8 cellular contexts compared by ENCODE assay signal in the genomic region with DNA sequence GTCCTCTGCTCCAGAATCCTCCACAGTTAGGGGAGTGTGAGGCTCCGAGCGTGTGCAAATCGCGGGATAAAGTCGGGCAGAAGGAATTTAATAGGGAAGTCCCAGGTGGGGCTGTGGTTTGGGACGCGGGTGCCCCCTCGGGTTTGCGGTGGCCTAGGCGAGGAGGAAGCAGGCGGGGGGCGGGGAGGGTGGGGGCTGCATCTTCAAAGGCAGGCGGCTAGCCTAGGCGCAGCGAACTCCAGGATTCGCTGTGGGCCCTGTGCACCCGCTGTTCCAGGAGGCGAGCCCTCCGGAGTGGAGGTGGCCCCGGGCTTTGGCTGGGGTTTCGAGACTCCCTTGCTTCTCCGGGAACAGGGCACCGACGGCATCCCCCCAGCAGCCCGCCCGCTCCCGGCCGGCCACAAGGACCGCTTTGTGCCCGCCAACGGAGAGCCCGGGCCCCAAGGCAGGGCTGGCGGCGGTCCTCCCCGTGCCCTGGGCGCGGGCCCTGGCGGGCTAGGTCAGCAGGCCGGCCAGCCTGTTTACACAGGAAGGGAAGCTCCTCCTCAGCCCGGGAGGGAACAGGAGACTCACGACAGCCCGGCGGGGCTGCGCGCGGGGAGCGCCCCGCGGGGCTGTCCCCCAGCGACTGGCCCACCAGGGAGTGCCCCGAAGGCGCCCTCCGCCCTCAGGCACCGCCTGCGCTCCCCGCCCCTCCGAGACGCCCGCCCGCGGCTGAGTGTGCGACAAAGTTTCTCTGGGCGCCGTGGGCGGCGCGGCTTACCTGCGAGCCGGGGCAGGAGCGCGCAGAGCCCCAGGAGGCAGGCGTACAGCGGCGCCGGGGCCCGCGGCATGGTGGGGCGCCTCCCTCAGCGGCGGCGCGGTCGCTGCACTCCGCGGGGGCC. TPM values are rescaled to one million over a fixed set of nuclear protein-coding genes. Genes with fewer than 3 reads are reported as not detected.
A peak's percentile ranks its signal among the peaks of the same experiment; 100 is the strongest.
DNase-seq lines count a peak whose midpoint lies in the region; ATAC-seq, FAIRE-seq and TF ChIP-seq lines count a peak whose summit lies in the region.

No MANE protein-coding gene starts in this region.

- peak; percentile 48 to 58 for ATAC-seq in activated CD4-positive, CD25-positive, alpha-beta regulatory T cell treated with anti-CD3 and anti-CD28 coated beads, Interleukin-2, amount 50 U/mL, for 24 hours
- peak; percentile 53 for ATAC-seq in HG02885 (IDR thresholded peaks at IDR 0.05; ENCODE audit: poor library complexity, unreplicated experiment)

- H3K9me2 ChIP-seq in SU-DHL-6 (replicated peaks; ENCODE audit: insufficient read depth, low read length): no peaks in the 10 kb centered on the region

- dilution Hi-C loops in keratinocyte (cut with MboI; ENCODE audit: extremely low pct_ligation_motif_present, low sequenced_read_pairs): no loop called here

- TF ChIP-seq CTCF in SU-DHL-6 (IDR thresholded peaks at IDR 0.05; ENCODE audit: insufficient read depth, low read length, poor library complexity, severe bottlenecking): no peak
- peak; percentile 31 for TF ChIP-seq CTCF in brain microvascular endothelial cell (IDR thresholded peaks at IDR 0.05; ENCODE audit: low read depth, low read length, missing control alignments)
- TF ChIP-seq CTCF in keratinocyte (optimal IDR thresholded peaks at IDR 0.05 in 1 of 3, IDR thresholded peaks at IDR 0.05 in 1 of 3, conservative IDR thresholded peaks at IDR 0.05 in 1 of 3; ENCODE audit: extremely low read depth in 1 of 3, insufficient read depth in 2 of 3, low read length in 3 of 3): peak in 1 of 3 experiments; percentile 7

- 0 out of 2 replicates have a peak, but pooled peaks cover 3% of the 10 kb centered on the region for H3K27me3 ChIP-seq in SU-DHL-6 (ENCODE audit: low read length)
- H3K27me3 ChIP-seq in brain microvascular endothelial cell (replicated peaks): no peaks in the 10 kb centered on the region
- no peaks in the 10 kb centered on the region for H3K27me3 ChIP-seq in keratinocyte (ENCODE audit: control insufficient read depth, extremely low read depth, insufficient read depth, low read length)
- peaks cover 0 to 2% of the 10 kb centered on the region in 2 donors for H3K27me3 ChIP-seq in small intestine (ENCODE audit: control insufficient read depth in 2 of 2, insufficient read depth in 2 of 2, low read length in 2 of 2)

- H3K9ac ChIP-seq in SU-DHL-6 (ENCODE audit: low read length): no peak overlapping the region
- peak overlapping the region; percentile 81 for H3K9ac ChIP-seq in keratinocyte (ENCODE audit: control insufficient read depth, extremely low read depth, insufficient read depth, low read length)

- no peaks in the 10 kb centered on the region for H4K20me1 ChIP-seq in SU-DHL-6 (ENCODE audit: low read depth, low read length)
- H4K20me1 ChIP-seq in keratinocyte (ENCODE audit: control insufficient read depth, extremely low read depth, insufficient read depth, low read length): no peaks in the 10 kb centered on the region

- H2AFZ ChIP-seq in SU-DHL-6 (ENCODE audit: low read depth, low read length, severe bottlenecking) (no peak overlapping the region), keratinocyte (ENCODE audit: control insufficient read depth, low read length) (peak overlapping the region; percentile 58)

- in situ Hi-C loops in brain microvascular endothelial cell (cut with HindIII; ENCODE audit: low pct_ligation_motif_present, low sequenced_read_pairs): loop anchor here (25.0 kb wide), 1 partner anchor 124 kb away; no protein-coding TSS in a partner anchor

- 1% methylated on average over 39 to 85 of the region's 85 CpGs for WGBS in small intestine, 3 donors

- no peak for DNase-seq in activated CD4-positive, CD25-positive, alpha-beta regulatory T cell (lab: John Stamatoyannopoulos, UW)
- DNase-seq in brain microvascular endothelial cell: peak; percentile 24
- no peak for DNase-seq in keratinocyte (ENCODE audit: low read depth, low spot score)
- peak; percentile 65 for DNase-seq in small intestine
- DNase-seq in NCI-H446 treated with DMSO at 0.1 percent for 48 hours (lab: John Stamatoyannopoulos, UW): no peak

- no peak overlapping the region for H3K27ac ChIP-seq in SU-DHL-6 (ENCODE audit: low read depth, low read length)
- H3K27ac ChIP-seq in brain microvascular endothelial cell: peak overlapping the region; percentile 87
- peak overlapping the region; percentile 88 for H3K27ac ChIP-seq in keratinocyte (ENCODE audit: control insufficient read depth, insufficient read depth, low read length)
- peak overlapping the region; percentile 86 to 91 for H3K27ac ChIP-seq in small intestine (ENCODE audit: low read depth in 1 of 2, low read length in 1 of 2)

- H3K36me3 ChIP-seq in SU-DHL-6 (ENCODE audit: low read length) (no peaks in the 10 kb centered on the region), brain microvascular endothelial cell (replicated peaks) (no peaks in the 10 kb centered on the region), keratinocyte (ENCODE audit: control insufficient read depth in 2 of 2, extremely low read depth in 1 of 2, insufficient read depth in 2 of 2, low read length in 2 of 2) (peaks cover 0 to 10% of the 10 kb centered on the region in 2 experiments), small intestine (ENCODE audit: control insufficient read depth in 2 of 2, insufficient read depth in 2 of 2, low read length in 2 of 2) (no peaks in the 10 kb centered on the region)

- H3K4me1 ChIP-seq in keratinocyte (ENCODE audit: control insufficient read depth, extremely low read depth, insufficient read depth, low read length) (peaks cover 73% of the 10 kb centered on the region), small intestine (ENCODE audit: control insufficient read depth in 2 of 2, insufficient read depth in 1 of 2, low read depth in 1 of 2, low read length in 1 of 2) (peaks cover 0 to 2% of the 10 kb centered on the region in 2 donors)

- H3K9me1 ChIP-seq in keratinocyte (ENCODE audit: control insufficient read depth, extremely low read depth, insufficient read depth, low read length): no peaks in the 10 kb centered on the region

- H3K9me3 ChIP-seq in SU-DHL-6 (ENCODE audit: insufficient read depth, low read length): no peaks in the 10 kb centered on the region
- H3K9me3 ChIP-seq in keratinocyte (ENCODE audit: control insufficient read depth, low read depth, low read length): no peaks in the 10 kb centered on the region
- H3K9me3 ChIP-seq in small intestine (ENCODE audit: control insufficient read depth, low read depth): no peaks in the 10 kb centered on the region

- H3F3A ChIP-seq in SU-DHL-6 (ENCODE audit: insufficient read depth): no peaks in the 10 kb centered on the region

- H3K79me2 ChIP-seq in SU-DHL-6 (ENCODE audit: insufficient read depth, low read length) (no peaks in the 10 kb centered on the region), keratinocyte (ENCODE audit: control insufficient read depth, insufficient read depth, low read length) (peaks cover 45% of the 10 kb centered on the region)

- H3K4me3 ChIP-seq in SU-DHL-6 (ENCODE audit: insufficient read depth, low read length, poor library complexity, severe bottlenecking) (no peak overlapping the region), brain microvascular endothelial cell (ENCODE audit: low read depth, low read length) (peak overlapping the region; percentile 79), keratinocyte (ENCODE audit: control insufficient read depth in 2 of 3, extremely low read depth in 1 of 3, insufficient read depth in 2 of 3, low read depth in 1 of 3, low read length in 3 of 3) (peak overlapping the region; percentile 67 to 89 (median 83)), small intestine (ENCODE audit: low read depth in 1 of 2, low read length in 2 of 2) (peak overlapping the region; percentile 56 to 87)

- H3K4me2 ChIP-seq in SU-DHL-6 (ENCODE audit: low read depth, low read length, poor library complexity, severe bottlenecking) (peak overlapping the region; percentile 41), keratinocyte (ENCODE audit: control insufficient read depth, extremely low read depth, insufficient read depth, low read depth, low read length) (peak overlapping the region; percentile 99)

- no peak for FAIRE-seq in keratinocyte (lab: Jason Lieb, UNC)
- FAIRE-seq in small intestine (lab: Jason Lieb, UNC): no peak

RNA-seq across cellular contexts. Expression of gene ITGB5, which starts 0.8 kb away (rescaled TPM):
- 136 to 145 TPM (median 136 TPM) in 3 replicates for polyA plus RNA-seq in keratinocyte
- 12.3 TPM for polyA plus RNA-seq in keratinocyte (2011; ENCODE audit: low read depth)
- 85.2 and 104 TPM in 2 replicates for polyA plus RNA-seq in keratinocyte (2011; cell fraction: cytosol; rRNA removed)
- polyA plus RNA-seq in keratinocyte (2011; cell fraction: nucleus; rRNA removed): 199 and 267 TPM in 2 replicates
- polyA plus RNA-seq in keratinocyte (2012; ENCODE audit: low replicate concordance): 40.3 and 177 TPM in 2 replicates
- polyA minus RNA-seq in keratinocyte: 221 to 368 TPM (median 229 TPM) in 3 replicates
- 124 TPM for polyA minus RNA-seq in keratinocyte (2011; cell fraction: cytosol; rRNA and poly(A)+ RNA removed)
- polyA minus RNA-seq in keratinocyte (2011; cell fraction: nucleus; rRNA and poly(A)+ RNA removed): 284 and 412 TPM in 2 replicates
- 10 to 100 TPM in 2 of 3 donors, 1 to 10 TPM in 1; 9.4 to 28.7 (median 15.1) TPM for polyA plus RNA-seq in small intestine

RNA-seq across cellular contexts. Expression of gene MUC13, which starts 48.1 kb away (rescaled TPM):
- polyA plus RNA-seq in keratinocyte (not detected in 3 replicates), small intestine (100 to 1,000 TPM; 178 to 547 (median 269) TPM)
- polyA plus RNA-seq in keratinocyte (2011; ENCODE audit: low read depth): not detected
- polyA plus RNA-seq in keratinocyte (2011; cell fraction: cytosol; rRNA removed): not detected in 2 replicates
- not detected in 2 replicates for polyA plus RNA-seq in keratinocyte (2011; cell fraction: nucleus; rRNA removed)
- not detected in 2 replicates for polyA plus RNA-seq in keratinocyte (2012; ENCODE audit: low replicate concordance)
- polyA minus RNA-seq in keratinocyte: not detected in 3 replicates
- not detected for polyA minus RNA-seq in keratinocyte (2011; cell fraction: cytosol; rRNA and poly(A)+ RNA removed)
- polyA minus RNA-seq in keratinocyte (2011; cell fraction: nucleus; rRNA and poly(A)+ RNA removed): not detected in 2 replicates

Comparison
In these comparisons a context has a peak if more than half of its experiments do, and no peak if none do; other contexts are left out.
1. DNase-seq: peak in brain microvascular endothelial cell (single experiment) and small intestine (single experiment); none in activated CD4-positive, CD25-positive, alpha-beta regulatory T cell (0 of 4), keratinocyte (single experiment) and NCI-H446 treated with DMSO at 0.1 percent for 48 hours (single experiment).
2. RNA of gene MUC13, which starts 48.1 kb away (polyA plus RNA-seq): 178 to 547 TPM in small intestine; not detected in keratinocyte; every median in the first group is over 100 times any median in the second.